ENCODE assay signal across 8 cellular contexts in the genomic region with DNA sequence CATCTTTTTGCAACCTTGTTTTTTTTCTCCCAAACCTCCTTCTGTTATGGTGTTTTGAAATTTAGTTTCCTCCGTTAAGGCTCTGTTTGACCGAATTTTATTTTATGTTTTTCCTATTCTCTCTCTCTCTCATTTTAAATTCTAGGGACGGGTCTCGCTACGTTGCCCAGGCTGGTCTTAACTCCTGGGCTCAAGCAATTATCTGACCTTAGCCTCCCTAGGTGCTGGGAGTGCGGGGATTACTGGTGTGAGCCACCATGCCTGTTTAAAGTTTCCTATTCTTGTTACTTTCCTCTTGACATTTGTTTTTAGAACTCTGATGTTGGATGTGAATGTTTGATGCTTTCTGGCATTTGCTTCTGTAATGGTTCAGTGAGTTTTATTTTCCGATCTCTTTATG. TPM values are rescaled to one million over a fixed set of nuclear protein-coding genes. Genes with fewer than 3 reads are reported as not detected.
DNase-seq lines count a peak whose midpoint lies in the region; ATAC-seq, FAIRE-seq and TF ChIP-seq lines count a peak whose summit lies in the region.

No MANE protein-coding gene starts in this region.

- peaks cover 45% of the 10 kb centered on the region for H3K36me3 Mint-ChIP-seq in activated T-helper 2 cell treated with anti-CD3 and anti-CD28 coated beads, Interferon-gamma antibody, Interleukin-2, Interleukin-4, amounts not matched to agents 10 μg/mL and 5 μg/mL and 100 μg/mL, durations not matched to agents 14 hours and 24 hours and 36 hours (ENCODE audit: low read depth)
- peaks cover 5 to 8% (median 6%) of the 10 kb centered on the region in 3 donors for H3K36me3 Mint-ChIP-seq in immature natural killer cell

- 13% methylated on average over 7 of the region's 7 CpGs for WGBS in SK-N-SH (ENCODE audit: low lambda C conversion rate)
- 12 to 35% (median 17%) methylated on average over 7 of the region's 7 CpGs for WGBS in stomach, 5 donors

- intact Hi-C loops in activated T-helper 2 cell treated with anti-CD3 and anti-CD28 coated beads, Interferon-gamma antibody, Interleukin-2, Interleukin-4, amounts not matched to agents 10 μg/mL and 5 μg/mL and 100 μg/mL, durations not matched to agents 14 hours and 24 hours and 36 hours (cut with micrococcal nuclease), result loop anchor here (5.0 to 10.0 kb wide), 3 partner anchors 33 to 1391 kb away; partner anchors contain the start of genes EFCAB11, SPATA7 and TDP1
- intact Hi-C loops in stomach (cut with DNase I; ENCODE audit: low total_unique reads), result no loop called here

- peak overlapping the region; percentile 94 for H3K9ac ChIP-seq in SK-N-SH

- peaks cover 0 to 15% of the 10 kb centered on the region in 2 experiments; a peak in 3 of 4 replicates for H3K4me1 ChIP-seq in SK-N-SH (ENCODE audit: control insufficient read depth in 1 of 2, insufficient read depth in 2 of 2, low read depth in 1 of 2, low read length in 1 of 2)
- H3K4me1 ChIP-seq in stomach, result peaks cover 9 to 37% (median 21%) of the 10 kb centered on the region in 4 donors

- no peak for TF ChIP-seq POLR2A in stomach (IDR thresholded peaks at IDR 0.05)

- no peak for FAIRE-seq in urothelium cell line (lab: Jason Lieb, UNC)

- H3K36me3 ChIP-seq in SK-N-SH (replicated peaks in 1 of 2; ENCODE audit: control insufficient read depth in 1 of 2, insufficient read depth in 2 of 2, low read length in 1 of 2) (peaks cover 16 to 28% of the 10 kb centered on the region in 2 experiments), stomach (peaks cover 13 to 15% (median 14%) of the 10 kb centered on the region in 4 donors)

- POLR2A ChIA-PET in SK-N-SH (lab: Yijun Ruan, JAX), result interaction anchor here (0.8 to 1.2 kb wide), 2 partner anchors 9 to 12 kb away, joined by 3 read pairs; no protein-coding TSS in a partner anchor

- H3K4me3 ChIP-seq in SK-N-SH (ENCODE audit: low read depth in 2 of 2, low read length in 1 of 2) (peak overlapping the region; percentile 81 to 96), stomach (peak overlapping the region; percentile 84 to 94 (median 90))

- H3F3A ChIP-seq in SK-N-SH (replicated peaks; ENCODE audit: insufficient read depth), result peaks cover 23% of the 10 kb centered on the region

- H3K27ac ChIP-seq in SK-N-SH (ENCODE audit: low read depth in 2 of 2, low read length in 1 of 2) (peak overlapping the region; percentile 92; a peak in 3 of 4 replicates), stomach (peak overlapping the region in 4 of 5 donors; percentile 89 to 96 (median 92))

- peaks cover 26% of the 10 kb centered on the region for H3K4me1 Mint-ChIP-seq in activated T-helper 2 cell treated with anti-CD3 and anti-CD28 coated beads, Interferon-gamma antibody, Interleukin-2, Interleukin-4, amounts not matched to agents 10 μg/mL and 5 μg/mL and 100 μg/mL, durations not matched to agents 14 hours and 24 hours and 36 hours (ENCODE audit: low read depth)
- H3K4me1 Mint-ChIP-seq in immature natural killer cell, result peaks cover 29 to 31% of the 10 kb centered on the region in 2 donors

- peaks cover 55% of the 10 kb centered on the region for H3K79me2 ChIP-seq in SK-N-SH (ENCODE audit: insufficient read depth)

- TF ChIP-seq RAD21 in SK-N-SH (IDR thresholded peaks at IDR 0.05; ENCODE audit: low read length), result no peak

- no peak overlapping the region for H2AFZ ChIP-seq in SK-N-SH (ENCODE audit: low read depth)

- peak overlapping the region; percentile 86 for H3K27ac Mint-ChIP-seq in activated T-helper 2 cell treated with anti-CD3 and anti-CD28 coated beads, Interferon-gamma antibody, Interleukin-2, Interleukin-4, amounts not matched to agents 10 μg/mL and 5 μg/mL and 100 μg/mL, durations not matched to agents 14 hours and 24 hours and 36 hours
- peak overlapping the region; percentile 52 to 80 (median 62) for H3K27ac Mint-ChIP-seq in immature natural killer cell

- ATAC-seq in SK-N-SH treated with all-trans-retinoic acid at 6 μM for 48 hours (no peak), GM21381 (IDR thresholded peaks at IDR 0.05; ENCODE audit: unreplicated experiment) (no peak), GM21528 (IDR thresholded peaks at IDR 0.05; ENCODE audit: low FRiP score, unreplicated experiment) (no peak)

- no peaks in the 10 kb centered on the region for H3K9me2 ChIP-seq in SK-N-SH

- no peak for TF ChIP-seq CTCF in SK-N-SH (IDR thresholded peaks at IDR 0.05)
- no peak for TF ChIP-seq CTCF in stomach (IDR thresholded peaks at IDR 0.05)

- CTCF ChIA-PET in SK-N-SH (lab: Yijun Ruan, JAX), result interaction anchor here (1.5 kb wide), 1 partner anchor 12 kb away, joined by 4 read pairs; no protein-coding TSS in a partner anchor

- H3K9me3 ChIP-seq in SK-N-SH (no peaks in the 10 kb centered on the region), stomach (no peaks in the 10 kb centered on the region)

- H3K4me2 ChIP-seq in SK-N-SH, result peak overlapping the region; percentile 95

- no peak for TF ChIP-seq EP300 in SK-N-SH (IDR thresholded peaks at IDR 0.05; ENCODE audit: borderline replicate concordance in 1 of 2, low read depth in 1 of 2, low read length in 1 of 2)
- TF ChIP-seq EP300 in stomach (IDR thresholded peaks at IDR 0.05), result no peak

- H3K9me3 Mint-ChIP-seq in activated T-helper 2 cell treated with anti-CD3 and anti-CD28 coated beads, Interferon-gamma antibody, Interleukin-2, Interleukin-4, amounts not matched to agents 10 μg/mL and 5 μg/mL and 100 μg/mL, durations not matched to agents 14 hours and 24 hours and 36 hours, result peaks cover 6% of the 10 kb centered on the region
- H3K9me3 Mint-ChIP-seq in immature natural killer cell, result no peaks in the 10 kb centered on the region

- H3K27me3 ChIP-seq in SK-N-SH (ENCODE audit: insufficient read depth) (no peaks in the 10 kb centered on the region), stomach (no peaks in the 10 kb centered on the region)

- H3K27me3 Mint-ChIP-seq in activated T-helper 2 cell treated with anti-CD3 and anti-CD28 coated beads, Interferon-gamma antibody, Interleukin-2, Interleukin-4, amounts not matched to agents 10 μg/mL and 5 μg/mL and 100 μg/mL, durations not matched to agents 14 hours and 24 hours and 36 hours (ENCODE audit: low read depth), result peaks cover 21% of the 10 kb centered on the region
- H3K27me3 Mint-ChIP-seq in immature natural killer cell (ENCODE audit: low read depth in 3 of 3), result peaks cover 9 to 28% (median 26%) of the 10 kb centered on the region in 3 donors

- peak overlapping the region; percentile 96 for H3K4me3 Mint-ChIP-seq in activated T-helper 2 cell treated with anti-CD3 and anti-CD28 coated beads, Interferon-gamma antibody, Interleukin-2, Interleukin-4, amounts not matched to agents 10 μg/mL and 5 μg/mL and 100 μg/mL, durations not matched to agents 14 hours and 24 hours and 36 hours (ENCODE audit: low read depth)
- peak overlapping the region; percentile 82 to 92 (median 86) for H3K4me3 Mint-ChIP-seq in immature natural killer cell

- DNase-seq in SK-N-SH (no peak), immature natural killer cell (no peak), stomach (no peak), urothelium cell line (ENCODE audit: low spot score) (no peak)
- no peak for DNase-seq in activated T-helper 2 cell treated with anti-CD3 and anti-CD28 coated beads, Interferon-gamma antibody, Interleukin-2, Interleukin-4, amounts not matched to agents 10 μg/mL and 5 μg/mL and 100 μg/mL, durations not matched to agents 14 hours and 24 hours and 36 hours (ENCODE audit: low spot score)

- peaks cover 27% of the 10 kb centered on the region for H4K20me1 ChIP-seq in SK-N-SH (ENCODE audit: insufficient read depth)

TF ChIP-seq in SK-N-SH, 30 proteins besides CTCF, POLR2A, EP300 and RAD21 (continues in another document):
- TF ChIP-seq, protein P1, sequence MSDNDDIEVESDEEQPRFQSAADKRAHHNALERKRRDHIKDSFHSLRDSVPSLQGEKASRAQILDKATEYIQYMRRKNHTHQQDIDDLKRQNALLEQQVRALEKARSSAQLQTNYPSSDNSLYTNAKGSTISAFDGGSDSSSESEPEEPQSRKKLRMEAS (IDR thresholded peaks at IDR 0.05; ENCODE audit: low read depth), result no peak
- TF ChIP-seq RXRA (IDR thresholded peaks at IDR 0.05; ENCODE audit: borderline replicate concordance, low read depth) (no peak), TCF12 (IDR thresholded peaks at IDR 0.05) (no peak), JUND (IDR thresholded peaks at IDR 0.05) (no peak), SMC3 (IDR thresholded peaks at IDR 0.05; ENCODE audit: low read depth, low read length) (no peak)

TF ChIP-seq in SK-N-SH treated with all-trans-retinoic acid at 6 μM for 48 hours, 23 proteins besides CTCF, POLR2A, EP300 and RAD21 (continues in another document):
- TF ChIP-seq ZNF565 (CRISPR knock-in tag; conservative IDR thresholded peaks at IDR 0.05; ENCODE audit: low read depth) (no peak), ZNF70 (CRISPR knock-in tag; IDR thresholded peaks at IDR 0.05) (no peak), GLIS3 (CRISPR knock-in tag; IDR thresholded peaks at IDR 0.05) (no peak), PPARA (CRISPR knock-in tag; IDR thresholded peaks at IDR 0.05; ENCODE audit: borderline replicate concordance) (no peak), SNAI2 (CRISPR knock-in tag; IDR thresholded peaks at IDR 0.05) (no peak), CSDC2 (CRISPR knock-in tag; IDR thresholded peaks at IDR 0.05) (no peak)

RNA-seq across cellular contexts. Expression of gene ZC3H14, which starts 1.0 kb away (rescaled TPM):
- polyA plus RNA-seq in SK-N-SH (2012; rRNA removed), result 61.5 and 79.0 TPM in 2 replicates
- polyA plus RNA-seq in SK-N-SH (2012; cell fraction: cytosol; rRNA removed), result 63.6 and 69.0 TPM in 2 replicates
- polyA plus RNA-seq in SK-N-SH (2012; cell fraction: nucleus; rRNA removed), result 72.5 and 106 TPM in 2 replicates
- total RNA-seq in activated T-helper 2 cell treated with anti-CD3 and anti-CD28 coated beads, Interferon-gamma antibody, Interleukin-2, Interleukin-4, amounts not matched to agents 10 μg/mL and 5 μg/mL and 100 μg/mL, durations not matched to agents 14 hours and 24 hours and 36 hours, result 59.8 and 60.3 TPM in 2 replicates
- 10 to 100 TPM; 28.3 to 48.4 (median 36.1) TPM for polyA plus RNA-seq in immature natural killer cell
- total RNA-seq in stomach, result 10 to 100 TPM; 61.3 to 83.9 (median 67.8) TPM
- 10 to 100 TPM; 18.0 to 24.4 (median 18.7) TPM for polyA plus RNA-seq in stomach

RNA-seq across cellular contexts. Expression of gene PTPN21, which starts 9.0 kb away (rescaled TPM):
- 5.6 and 6.5 TPM in 2 replicates for polyA plus RNA-seq in SK-N-SH (2012; rRNA removed)
- 4.8 and 5.2 TPM in 2 replicates for polyA plus RNA-seq in SK-N-SH (2012; cell fraction: cytosol; rRNA removed)
- 11.9 and 15.9 TPM in 2 replicates for polyA plus RNA-seq in SK-N-SH (2012; cell fraction: nucleus; rRNA removed)
- 0.32 and 0.34 TPM in 2 replicates for total RNA-seq in activated T-helper 2 cell treated with anti-CD3 and anti-CD28 coated beads, Interferon-gamma antibody, Interleukin-2, Interleukin-4, amounts not matched to agents 10 μg/mL and 5 μg/mL and 100 μg/mL, durations not matched to agents 14 hours and 24 hours and 36 hours
- polyA plus RNA-seq in immature natural killer cell, result not detected
- total RNA-seq in stomach, result 10 to 100 TPM; 18.3 to 63.0 (median 20.0) TPM
- polyA plus RNA-seq in stomach, result 10 to 100 TPM in 1 of 3 donors, 1 to 10 TPM in 2; 3.5 to 11.3 (median 9.3) TPM
